ENCODE assay signal across 24 cellular contexts in the genomic region with DNA sequence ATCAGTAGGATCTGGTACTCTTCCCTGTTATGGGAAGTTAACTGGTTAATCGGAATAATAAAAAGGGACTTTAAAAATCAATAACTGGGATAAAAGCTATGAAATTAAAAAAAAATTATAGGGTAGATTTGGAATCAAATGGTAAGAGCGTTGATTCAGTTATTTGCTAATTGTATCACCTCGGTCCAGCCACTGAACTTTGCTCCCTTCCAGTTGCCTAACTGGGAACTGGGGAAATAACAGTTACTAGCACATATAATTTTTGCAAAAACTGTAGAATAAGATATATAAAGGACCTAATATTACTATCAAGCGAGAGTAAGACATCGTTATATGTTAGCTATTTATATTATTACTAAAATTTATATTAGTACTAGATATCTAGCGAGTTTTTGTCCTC.
"Had no signal": no experiment of that assay in that cellular context is flagged by ENCODE, and none has a peak within 500 bp of the region (broad histone marks: within the 10 kb centered on the region; RNA-seq: fewer than 3 reads in every experiment).

No MANE protein-coding gene starts in this region.

- H3K27ac ChIP-seq: colonic mucosa, coronary artery, dorsolateral prefrontal cortex, epithelial cell of prostate, esophagus muscularis mucosa, esophagus squamous epithelium, foreskin keratinocyte, gastrocnemius medialis, gastroesophageal sphincter, heart left ventricle, heart right ventricle had no signal

- H3K27me3 ChIP-seq: colonic mucosa, dorsolateral prefrontal cortex, esophagus muscularis mucosa, esophagus squamous epithelium, foreskin keratinocyte, gastrocnemius medialis, gastroesophageal sphincter, heart left ventricle, heart right ventricle had no signal

- DNase-seq: colonic mucosa; cortex of kidney; dorsolateral prefrontal cortex; effector CD4-positive, alpha-beta T cell; effector CD8-positive, alpha-beta T cell; effector memory CD4-positive, alpha-beta T cell; effector memory CD8-positive, alpha-beta T cell; endodermal cell; erythroblast; esophagus squamous epithelium; foreskin fibroblast; foreskin keratinocyte; foreskin melanocyte; gastrocnemius medialis; glutamatergic neuron; head of caudate nucleus; heart left ventricle; heart right ventricle had no signal

- H3K4me1 ChIP-seq: colonic mucosa, esophagus muscularis mucosa, esophagus squamous epithelium, foreskin keratinocyte, gastrocnemius medialis, gastroesophageal sphincter, heart left ventricle, heart right ventricle had no signal

- H3K4me3 ChIP-seq: colonic mucosa, coronary artery, dorsolateral prefrontal cortex, esophagus muscularis mucosa, esophagus squamous epithelium, gastrocnemius medialis, gastroesophageal sphincter, heart left ventricle, heart right ventricle had no signal

- H3K9me3 ChIP-seq: colonic mucosa, esophagus muscularis mucosa, esophagus squamous epithelium, gastrocnemius medialis, gastroesophageal sphincter, heart left ventricle had no signal

- ATAC-seq: effector memory CD8-positive, alpha-beta T cell; esophagus mucosa; foreskin keratinocyte; gastrocnemius medialis; gastroesophageal sphincter; heart left ventricle; heart right ventricle had no signal

- FAIRE-seq: endothelial cell of umbilical vein had no signal

- H3K36me3 ChIP-seq: colonic mucosa, esophagus muscularis mucosa, esophagus squamous epithelium, gastrocnemius medialis, gastroesophageal sphincter, heart left ventricle, heart right ventricle had no signal
